ENCODE assay signal across 1 cellular context in genomic region chr22:20999350-21000214, GRCh38.
A peak's percentile ranks its signal among the peaks of the same experiment; 100 is the strongest.
TF ChIP-seq lines count a peak whose summit lies in the region.

No MANE protein-coding gene starts in this region.

TF ChIP-seq in GM12878, 131 proteins besides CTCF, POLR2A, EP300 and RAD21:
- TF ChIP-seq RFX5 (IDR thresholded peaks at IDR 0.05; ENCODE audit: low read depth, low read length) (no peak), POLR2AphosphoS5 (IDR thresholded peaks at IDR 0.05; ENCODE audit: low read length) (0 out of 2 replicates have a peak, but pooled peaks have one; percentile 43), ZZZ3 (IDR thresholded peaks at IDR 0.05; ENCODE audit: control insufficient read depth, insufficient read length, low read depth) (no peak), POLR2AphosphoS2 (IDR thresholded peaks at IDR 0.05; ENCODE audit: low read depth, low read length) (no peak), SMC3 (IDR thresholded peaks at IDR 0.05; ENCODE audit: borderline replicate concordance, low read length) (no peak), EZH2 (IDR thresholded peaks at IDR 0.05; ENCODE audit: borderline replicate concordance, control insufficient read depth, low read depth, low read length) (no peak), RBBP5 (conservative IDR thresholded peaks at IDR 0.05) (no peak)
